8 cellular contexts compared by ENCODE assay signal in genomic region chr11:47152953-47153950, GRCh38. TPM values are rescaled to one million over a fixed set of nuclear protein-coding genes. Genes with fewer than 3 reads are reported as not detected.
DNase-seq lines count a peak whose midpoint lies in the region; ATAC-seq, FAIRE-seq and TF ChIP-seq lines count a peak whose summit lies in the region.

No MANE protein-coding gene starts in this region.

- no peak for TF ChIP-seq EP300 in H1 (IDR thresholded peaks at IDR 0.05; ENCODE audit: borderline replicate concordance in 1 of 2, low read depth in 2 of 2, low read length in 2 of 2)

- peaks cover 26% of the 10 kb centered on the region for H3K4me1 Mint-ChIP-seq in activated CD4-positive, alpha-beta memory T cell treated with anti-CD3 and anti-CD28 coated beads, Interleukin-2, amount 10 ng/mL, durations not matched to agents 7 days and 5 days
- peaks cover 36% of the 10 kb centered on the region for H3K4me1 Mint-ChIP-seq in stimulated activated memory B cell treated with anti-CD40 and anti-IgM and Interleukin-4, amounts not matched to agents 10 μg/mL and 1 μg/mL and 100 μg/mL, for 72 hours

- CTCF ChIA-PET in activated CD4-positive, alpha-beta memory T cell treated with anti-CD3 and anti-CD28 coated beads, Interleukin-2, amount 10 ng/mL, durations not matched to agents 7 days and 5 days (lab: Charles Lee): interaction anchor here (0.6 to 2.9 kb wide), 32 partner anchors 8 to 675 kb away, joined by 3 to 23 read pairs (median 4); partner anchors contain the start of genes CSTPP1 and DDB2
- CTCF ChIA-PET in H1 (lab: Charles Lee; ENCODE audit: partially characterized antibody): interaction anchor here (0.6 to 6.3 kb wide), 80 partner anchors 10 to 434 kb away, joined by 3 to 81 read pairs (median 4); partner anchors contain the start of genes CSTPP1, DDB2, F2 and LRP4

- H2BK120ac ChIP-seq in H1 (replicated peaks; ENCODE audit: low read depth, low read length) (no peak overlapping the region), mesenchymal stem cell (ENCODE audit: low read depth, low read length) (no peak overlapping the region)

- H3K4me2 ChIP-seq in H1 (ENCODE audit: insufficient read depth in 1 of 2, low read depth in 2 of 2, low read length in 2 of 2): 0 out of 4 replicates have a peak overlapping the region, but pooled peaks of 1 of the 2 experiments have one; percentile 0
- no peak overlapping the region for H3K4me2 ChIP-seq in mesenchymal stem cell (ENCODE audit: low read length, poor library complexity, severe bottlenecking)

- 55% methylated on average over 11 of the region's 11 CpGs; no CpG with 5 or more reads in 1 of the 2 experiments for WGBS in H1 (ENCODE audit: extremely low coverage in 1 of 2, insufficient coverage in 1 of 2, insufficient read length in 1 of 2, insufficient replicate concordance in 2 of 2, low coverage in 1 of 2, low lambda C conversion rate in 2 of 2, missing lambda C conversion rate in 1 of 2), 2 experiments
- WGBS in mesenchymal stem cell: 55% methylated on average over 8 of the region's 11 CpGs

- DNase-seq in DMS 273 (lab: John Stamatoyannopoulos, UW; ENCODE audit: unreplicated experiment): peak; percentile 93
- peak; percentile 75 for DNase-seq in NCI-H526 treated with DMSO at 0.1 percent for 48 hours (lab: John Stamatoyannopoulos, UW)
- DNase-seq in activated CD4-positive, alpha-beta memory T cell treated with anti-CD3 and anti-CD28 coated beads, Interleukin-2, amount 10 ng/mL, durations not matched to agents 7 days and 5 days: peak; percentile 57
- DNase-seq in H1 (ENCODE audit: low read depth in 1 of 2, low spot score in 2 of 2): peak in 1 of 2 experiments; percentile 97
- DNase-seq in mesenchymal stem cell: peak; percentile 86

- no peaks in the 10 kb centered on the region for H3K9me3 ChIP-seq in H1 (ENCODE audit: insufficient read depth in 2 of 2, low read depth in 1 of 2, low read length in 1 of 2)
- no peaks in the 10 kb centered on the region for H3K9me3 ChIP-seq in mesenchymal stem cell (ENCODE audit: control insufficient read depth, low read length)

- H3K4me3 ChIP-seq in H1 (ENCODE audit: extremely low read depth in 1 of 4, insufficient read depth in 2 of 4, low read depth in 3 of 4, low read length in 4 of 4): no peak overlapping the region
- H3K4me3 ChIP-seq in mesenchymal stem cell (ENCODE audit: insufficient read depth in 1 of 2, low read depth in 1 of 2, low read length in 2 of 2): no peak overlapping the region

- no peak overlapping the region for H4K5ac ChIP-seq in H1 (ENCODE audit: insufficient read length, low read depth, low read length)

- no peak overlapping the region for H3K27ac Mint-ChIP-seq in activated CD4-positive, alpha-beta memory T cell treated with anti-CD3 and anti-CD28 coated beads, Interleukin-2, amount 10 ng/mL, durations not matched to agents 7 days and 5 days
- no peak overlapping the region for H3K27ac Mint-ChIP-seq in stimulated activated memory B cell treated with anti-CD40 and anti-IgM and Interleukin-4, amounts not matched to agents 10 μg/mL and 1 μg/mL and 100 μg/mL, for 72 hours

- no peaks in the 10 kb centered on the region for H3K23me2 ChIP-seq in H1 (ENCODE audit: low read depth, low read length)

- H3K56ac ChIP-seq in H1 (replicated peaks; ENCODE audit: insufficient read length, low read depth, low read length): no peak overlapping the region

- TF ChIP-seq CTCF in H1 (IDR thresholded peaks at IDR 0.05; ENCODE audit: control extremely low read depth in 1 of 3, insufficient read depth in 1 of 3, low read depth in 1 of 3, low read length in 3 of 3): peak; percentile 95 to 100 (median 99)

- peaks cover 0 to 2% of the 10 kb centered on the region in 2 experiments for H4K20me1 ChIP-seq in H1 (replicated peaks in 1 of 2; ENCODE audit: control insufficient read depth in 1 of 2, insufficient read depth in 2 of 2, low read length in 2 of 2)

- no peak overlapping the region for H3K23ac ChIP-seq in H1 (ENCODE audit: insufficient read length)
- H3K23ac ChIP-seq in mesenchymal stem cell (ENCODE audit: low read length in 2 of 2): no peak overlapping the region

- TF ChIP-seq RAD21 in H1 (IDR thresholded peaks at IDR 0.05 in 1 of 2, conservative IDR thresholded peaks at IDR 0.05 in 1 of 2; ENCODE audit: low read depth in 2 of 2, low read length in 2 of 2): peak; percentile 99

- H2AFZ ChIP-seq in H1 (ENCODE audit: low read length) (no peak overlapping the region), mesenchymal stem cell (ENCODE audit: low read depth, low read length) (no peak overlapping the region)

- FAIRE-seq in H1 (lab: Jason Lieb, UNC): peak; percentile 94

- no peak overlapping the region for H2BK20ac ChIP-seq in H1 (ENCODE audit: low read length)

- H3K18ac ChIP-seq in H1 (ENCODE audit: extremely low read depth, low read length) (no peak overlapping the region; the same call in 1 of the 2 replicates), mesenchymal stem cell (ENCODE audit: low read depth in 1 of 2, low read length in 2 of 2) (peak overlapping the region in 1 of 2 experiments; percentile 68)

- H2AK5ac ChIP-seq in H1 (ENCODE audit: low read depth, low read length) (no peak overlapping the region), mesenchymal stem cell (ENCODE audit: low read length, severe bottlenecking) (peak overlapping the region; percentile 37)

- H3K27me3 ChIP-seq in H1 (replicated peaks in 1 of 4; ENCODE audit: control insufficient read depth in 3 of 4, extremely low read depth in 1 of 4, insufficient read depth in 3 of 4, low read length in 3 of 4) (no peaks in the 10 kb centered on the region), mesenchymal stem cell (ENCODE audit: control insufficient read depth in 1 of 2, insufficient read depth in 1 of 2, low read length in 2 of 2) (no peaks in the 10 kb centered on the region)

- no peak overlapping the region for H3K4me3 Mint-ChIP-seq in activated CD4-positive, alpha-beta memory T cell treated with anti-CD3 and anti-CD28 coated beads, Interleukin-2, amount 10 ng/mL, durations not matched to agents 7 days and 5 days
- H3K4me3 Mint-ChIP-seq in stimulated activated memory B cell treated with anti-CD40 and anti-IgM and Interleukin-4, amounts not matched to agents 10 μg/mL and 1 μg/mL and 100 μg/mL, for 72 hours: no peak overlapping the region

- POLR2A ChIA-PET in activated CD4-positive, alpha-beta memory T cell treated with anti-CD3 and anti-CD28 coated beads, Interleukin-2, amount 10 ng/mL, durations not matched to agents 7 days and 5 days (lab: Charles Lee): interaction anchor here (0.8 kb wide), 1 partner anchor 20 kb away, joined by 3 read pairs; no protein-coding TSS in a partner anchor
- POLR2A ChIA-PET in H1 (lab: Charles Lee; ENCODE audit: partially characterized antibody): interaction anchor here (0.5 to 2.0 kb wide), 6 partner anchors 9 to 496 kb away, joined by 3 to 9 read pairs (median 6); partner anchors contain the start of gene CSTPP1

- no peaks in the 10 kb centered on the region for H3K79me1 ChIP-seq in H1 (ENCODE audit: low read depth, low read length)
- peaks cover 4% of the 10 kb centered on the region for H3K79me1 ChIP-seq in mesenchymal stem cell (replicated peaks; ENCODE audit: low read length, poor library complexity, severe bottlenecking)

- H3K4me1 ChIP-seq in H1 (replicated peaks in 1 of 4; ENCODE audit: control insufficient read depth in 3 of 4, insufficient read depth in 4 of 4, low read length in 3 of 4) (peaks cover 0 to 4% (median 2%) of the 10 kb centered on the region in 4 experiments; a peak in 4 of 7 replicates), mesenchymal stem cell (ENCODE audit: control insufficient read depth, insufficient read depth, low read depth, low read length) (peaks cover 18% of the 10 kb centered on the region)

- 0 out of 2 replicates have a peak overlapping the region, but pooled peaks have one; percentile 33 for H2BK15ac ChIP-seq in H1 (ENCODE audit: low read length)
- H2BK15ac ChIP-seq in mesenchymal stem cell (ENCODE audit: low read depth, poor library complexity, severe bottlenecking): peak overlapping the region; percentile 67

- ATAC-seq in HG02642 (IDR thresholded peaks at IDR 0.05; ENCODE audit: poor library complexity, unreplicated experiment) (peak; percentile 53), GM19395 (IDR thresholded peaks at IDR 0.05; ENCODE audit: unreplicated experiment) (no peak)
- peak; percentile 64 for ATAC-seq in stimulated activated memory B cell treated with anti-CD40 and anti-IgM and Interleukin-4, amounts not matched to agents 10 μg/mL and 1 μg/mL and 100 μg/mL, for 72 hours

- H2BK5ac ChIP-seq in H1 (ENCODE audit: low read depth, low read length): no peak overlapping the region
- H2BK5ac ChIP-seq in mesenchymal stem cell (ENCODE audit: low read depth, low read length, poor library complexity, severe bottlenecking): no peak overlapping the region

- no peaks in the 10 kb centered on the region for H3K27me3 Mint-ChIP-seq in activated CD4-positive, alpha-beta memory T cell treated with anti-CD3 and anti-CD28 coated beads, Interleukin-2, amount 10 ng/mL, durations not matched to agents 7 days and 5 days
- no peaks in the 10 kb centered on the region for H3K27me3 Mint-ChIP-seq in stimulated activated memory B cell treated with anti-CD40 and anti-IgM and Interleukin-4, amounts not matched to agents 10 μg/mL and 1 μg/mL and 100 μg/mL, for 72 hours

- H3K9me3 Mint-ChIP-seq in activated CD4-positive, alpha-beta memory T cell treated with anti-CD3 and anti-CD28 coated beads, Interleukin-2, amount 10 ng/mL, durations not matched to agents 7 days and 5 days: no peaks in the 10 kb centered on the region
- H3K9me3 Mint-ChIP-seq in stimulated activated memory B cell treated with anti-CD40 and anti-IgM and Interleukin-4, amounts not matched to agents 10 μg/mL and 1 μg/mL and 100 μg/mL, for 72 hours: no peaks in the 10 kb centered on the region

- H4K8ac ChIP-seq in H1 (ENCODE audit: extremely low read depth, insufficient read depth, low read length) (no peak overlapping the region), mesenchymal stem cell (ENCODE audit: low read length) (peak overlapping the region; percentile 79)

- H3K9ac ChIP-seq in H1 (replicated peaks in 1 of 4; ENCODE audit: extremely low read depth in 1 of 4, low read depth in 3 of 4, low read length in 3 of 4): no peak overlapping the region
- peak overlapping the region; percentile 46 for H3K9ac ChIP-seq in mesenchymal stem cell (ENCODE audit: low read length)

- H3K79me2 ChIP-seq in H1 (ENCODE audit: control insufficient read depth in 1 of 2, insufficient read depth in 2 of 2, low read length in 2 of 2): no peaks in the 10 kb centered on the region

- H2BK12ac ChIP-seq in H1 (ENCODE audit: low read depth, low read length) (no peak overlapping the region), mesenchymal stem cell (ENCODE audit: low read length in 2 of 2) (peak overlapping the region in 1 of 2 experiments; percentile 33)

- H4K91ac ChIP-seq in H1 (replicated peaks; ENCODE audit: insufficient read length, low read length): no peak overlapping the region
- H4K91ac ChIP-seq in mesenchymal stem cell (ENCODE audit: low read length): no peak overlapping the region

- TF ChIP-seq POLR2A in H1 (IDR thresholded peaks at IDR 0.05; ENCODE audit: control extremely low read depth in 1 of 2, low read depth in 2 of 2, low read length in 2 of 2): no peak

- no peak overlapping the region for H3K14ac ChIP-seq in H1 (ENCODE audit: insufficient read length)
- no peak overlapping the region for H3K14ac ChIP-seq in mesenchymal stem cell (ENCODE audit: low read length in 2 of 2)

- H3K27ac ChIP-seq in H1 (ENCODE audit: low read depth, low read length): no peak overlapping the region
- H3K27ac ChIP-seq in mesenchymal stem cell (ENCODE audit: low read length, poor library complexity, severe bottlenecking): no peak overlapping the region

- H3K36me3 ChIP-seq in H1 (ENCODE audit: control insufficient read depth in 2 of 4, insufficient read depth in 4 of 4, low read length in 3 of 4) (no peaks in the 10 kb centered on the region), mesenchymal stem cell (ENCODE audit: control insufficient read depth in 1 of 2, insufficient read depth in 2 of 2, low read depth in 1 of 2, low read length in 2 of 2) (peaks cover 23 to 28% of the 10 kb centered on the region in 2 experiments)

- no peaks in the 10 kb centered on the region for H3K36me3 Mint-ChIP-seq in activated CD4-positive, alpha-beta memory T cell treated with anti-CD3 and anti-CD28 coated beads, Interleukin-2, amount 10 ng/mL, durations not matched to agents 7 days and 5 days (ENCODE audit: low read depth)
- peaks cover 5% of the 10 kb centered on the region for H3K36me3 Mint-ChIP-seq in stimulated activated memory B cell treated with anti-CD40 and anti-IgM and Interleukin-4, amounts not matched to agents 10 μg/mL and 1 μg/mL and 100 μg/mL, for 72 hours

- no peak overlapping the region for H3K4ac ChIP-seq in H1 (replicated peaks; ENCODE audit: insufficient read length, low read depth, low read length)
- peak overlapping the region in 1 of 2 experiments; percentile 37 for H3K4ac ChIP-seq in mesenchymal stem cell (ENCODE audit: low read depth in 1 of 2, low read length in 2 of 2)

RNA-seq across cellular contexts. Expression of gene ARFGAP2, which starts 23.4 kb away (rescaled TPM):
- 10 to 100 TPM; 82.0 to 85.7 TPM for total RNA-seq in activated CD4-positive, alpha-beta memory T cell treated with anti-CD3 and anti-CD28 coated beads, Interleukin-2, amount 10 ng/mL, durations not matched to agents 7 days and 5 days
- 50.0 and 50.2 TPM in 2 replicates for total RNA-seq in H1 (2021; fragmentation: NEBNext Ultra II Directional; extraction: Animal tissue kit (Norgen Biotek cat#: 25700))
- polyA plus RNA-seq in H1 (2011; rRNA removed): 64.0 and 107 TPM in 2 replicates
- polyA plus RNA-seq in H1 (2011; cell fraction: cytosol; rRNA removed): 87.8 TPM
- polyA plus RNA-seq in H1 (2011; cell fraction: nucleus; rRNA removed): 162 TPM
- polyA plus RNA-seq in H1 (2012, experiment 1 of 2): 56.0 to 96.2 TPM (median 61.7 TPM) in 4 replicates
- polyA plus RNA-seq in H1 (2012, experiment 2 of 2): 155 TPM
- 39.1 TPM for polyA plus RNA-seq in H1 (2013, experiment 1 of 2)
- polyA plus RNA-seq in H1 (2013, experiment 2 of 2): 37.9 TPM
- polyA minus RNA-seq in H1 (2011; rRNA and poly(A)+ RNA removed): 98.7 and 104 TPM in 2 replicates
- polyA minus RNA-seq in H1 (2011; cell fraction: cytosol; rRNA and poly(A)+ RNA removed): 34.2 TPM
- 96.4 TPM for polyA minus RNA-seq in H1 (2011; cell fraction: nucleus; rRNA and poly(A)+ RNA removed)
- 41.6 TPM for polyA plus RNA-seq in mesenchymal stem cell (2013, experiment 1 of 2)
- polyA plus RNA-seq in mesenchymal stem cell (2013, experiment 2 of 2): 39.9 TPM

RNA-seq across cellular contexts. Expression of gene PACSIN3, which starts 33.0 kb away (rescaled TPM):
- 1 to 10 TPM in 1 of 2 experiments, under 1 TPM in 1; 0.91 to 1.2 TPM for total RNA-seq in activated CD4-positive, alpha-beta memory T cell treated with anti-CD3 and anti-CD28 coated beads, Interleukin-2, amount 10 ng/mL, durations not matched to agents 7 days and 5 days
- 47.2 and 59.3 TPM in 2 replicates for total RNA-seq in H1 (2021; fragmentation: NEBNext Ultra II Directional; extraction: Animal tissue kit (Norgen Biotek cat#: 25700))
- 23.8 and 40.4 TPM in 2 replicates for polyA plus RNA-seq in H1 (2011; rRNA removed)
- polyA plus RNA-seq in H1 (2011; cell fraction: cytosol; rRNA removed): 48.2 TPM
- polyA plus RNA-seq in H1 (2011; cell fraction: nucleus; rRNA removed): 53.1 TPM
- 42.7 to 57.4 TPM (median 54.6 TPM) in 4 replicates for polyA plus RNA-seq in H1 (2012, experiment 1 of 2)
- polyA plus RNA-seq in H1 (2012, experiment 2 of 2): 30.2 TPM
- polyA plus RNA-seq in H1 (2013, experiment 1 of 2): 18.7 TPM
- 19.4 TPM for polyA plus RNA-seq in H1 (2013, experiment 2 of 2)
- polyA minus RNA-seq in H1 (2011; rRNA and poly(A)+ RNA removed): 13.8 and 17.7 TPM in 2 replicates
- 36.3 TPM for polyA minus RNA-seq in H1 (2011; cell fraction: cytosol; rRNA and poly(A)+ RNA removed)
- polyA minus RNA-seq in H1 (2011; cell fraction: nucleus; rRNA and poly(A)+ RNA removed): 25.6 TPM
- polyA plus RNA-seq in mesenchymal stem cell (2013, experiment 1 of 2): 13.3 TPM
- polyA plus RNA-seq in mesenchymal stem cell (2013, experiment 2 of 2): 13.7 TPM

Comparison
In these comparisons a context has a peak if more than half of its experiments do, and no peak if none do; other contexts are left out.
1. RNA of gene PACSIN3, which starts 33.0 kb away (total RNA-seq): 47.2 to 59.3 TPM in H1; 0.91 to 1.2 TPM in activated CD4-positive, alpha-beta memory T cell treated with anti-CD3 and anti-CD28 coated beads, Interleukin-2, amount 10 ng/mL, durations not matched to agents 7 days and 5 days; every median in the first group is over 10 times any median in the second.